2 cellular contexts compared by ENCODE assay signal in genomic region chr6:28768187-28768913, GRCh38.
TF ChIP-seq lines count a peak whose summit lies in the region.

No MANE protein-coding gene starts in this region.

TF ChIP-seq in GM23338, 12 proteins besides CTCF, POLR2A, EP300 and RAD21:
- TF ChIP-seq EZH2 (IDR thresholded peaks at IDR 0.05; ENCODE audit: low read depth, unreplicated experiment) (peak; percentile 61), EZH2phosphoT487 (IDR thresholded peaks at IDR 0.05; ENCODE audit: unreplicated experiment) (peak; percentile 26), POLR2AphosphoS5 (IDR thresholded peaks at IDR 0.05; ENCODE audit: low read depth) (no peak)
TF ChIP-seq in GM23338: peak in this region for 2.

TF ChIP-seq in K562, 482 proteins besides CTCF, POLR2A, EP300 and RAD21:
- TF ChIP-seq KDM5B (IDR thresholded peaks at IDR 0.05; ENCODE audit: insufficient replicate concordance, low read depth, low read length) (no peak), DNMT1 (IDR thresholded peaks at IDR 0.05) (no peak), THRAP3 (IDR thresholded peaks at IDR 0.05; ENCODE audit: borderline replicate concordance) (no peak), CSDE1 (IDR thresholded peaks at IDR 0.05) (no peak)
TF ChIP-seq in K562: peak in this region for 0.
